Comparison of ENCODE assay signal across 18 cellular contexts in the genomic region with DNA sequence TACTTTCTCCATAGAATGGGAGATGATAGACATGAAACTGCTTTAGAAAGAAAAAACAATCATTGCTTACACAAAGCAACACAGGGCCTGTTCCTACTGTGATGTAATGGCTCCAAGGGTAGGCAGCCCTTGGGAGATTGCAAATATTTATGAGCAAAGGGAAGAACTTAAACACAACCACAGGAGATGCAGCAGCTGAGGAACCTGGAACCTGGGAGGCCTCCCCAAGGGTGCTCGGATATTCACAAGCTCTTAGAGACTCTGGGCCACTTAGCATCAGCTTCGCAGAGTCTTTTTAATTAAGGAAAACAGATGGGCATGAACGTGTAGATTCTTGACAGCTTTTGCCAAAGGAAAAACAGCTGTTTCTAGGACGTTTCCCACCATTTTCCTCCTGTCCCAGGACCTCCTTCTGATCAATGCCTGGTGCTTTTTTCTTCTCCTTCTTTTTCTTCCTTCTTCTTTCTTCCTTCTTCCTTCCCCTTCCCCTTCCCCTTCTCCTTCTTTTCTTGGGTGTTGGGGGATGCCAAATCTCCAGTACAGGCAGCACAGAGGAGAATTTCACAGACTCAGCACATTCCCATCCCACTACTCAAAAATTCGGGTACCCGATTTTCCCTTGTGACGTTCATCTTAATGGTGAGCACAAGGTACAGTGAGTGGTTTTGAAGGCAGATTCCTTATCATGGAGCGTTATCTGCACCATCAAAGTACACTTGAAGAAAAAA. TPM values are rescaled to one million over a fixed set of nuclear protein-coding genes. Genes with fewer than 3 reads are reported as not detected.
DNase-seq lines count a peak whose midpoint lies in the region; FAIRE-seq and TF ChIP-seq lines count a peak whose summit lies in the region.
"Had no signal": no experiment of that assay in that cellular context is flagged by ENCODE, and none has a peak within 500 bp of the region (broad histone marks: within the 10 kb centered on the region; RNA-seq: fewer than 3 reads in every experiment).

No MANE protein-coding gene starts in this region.

- no peak overlapping the region for H2BK5ac ChIP-seq in H1 (ENCODE audit: low read depth, low read length)

- H2BK15ac ChIP-seq in H1 (ENCODE audit: low read length), result no peak overlapping the region

- H3K14ac ChIP-seq in H1 (ENCODE audit: insufficient read length), result no peak overlapping the region

- H4K20me1 ChIP-seq in H1 (replicated peaks in 1 of 2; ENCODE audit: control insufficient read depth in 1 of 2, insufficient read depth in 2 of 2, low read length in 2 of 2), result no peaks in the 10 kb centered on the region

- peak overlapping the region; percentile 26 for H3K4me3 ChIP-seq in CD8-positive, alpha-beta memory T cell (ENCODE audit: low read length)
- H3K4me3 ChIP-seq in H1 (ENCODE audit: extremely low read depth in 1 of 4, insufficient read depth in 2 of 4, low read depth in 3 of 4, low read length in 4 of 4), result no peak overlapping the region
- H3K4me3 ChIP-seq: cardiac muscle cell, esophagus muscularis mucosa, tibial nerve had no signal

- POLR2A ChIA-PET in CD8-positive, alpha-beta memory T cell (lab: Charles Lee), result interaction anchor here (1.0 to 3.5 kb wide), 4 partner anchors 14 to 70 kb away, joined by 3 to 15 read pairs (median 4); no protein-coding TSS in a partner anchor
- POLR2A ChIA-PET in H1 (lab: Charles Lee; ENCODE audit: partially characterized antibody), result interaction anchor here (0.7 to 1.2 kb wide), 2 partner anchors 12 to 15 kb away, joined by 3 to 4 read pairs; no protein-coding TSS in a partner anchor

- peaks cover 88% of the 10 kb centered on the region for H3K4me1 ChIP-seq in CD8-positive, alpha-beta memory T cell (ENCODE audit: insufficient read depth, low read length)
- H3K4me1 ChIP-seq in H1 (replicated peaks in 1 of 4; ENCODE audit: control insufficient read depth in 3 of 4, insufficient read depth in 4 of 4, low read length in 3 of 4), result peaks cover 0 to 6% (median 1%) of the 10 kb centered on the region in 4 experiments; a peak in 4 of 7 replicates
- H3K4me1 ChIP-seq: esophagus muscularis mucosa had no signal

- H3K4me3 Mint-ChIP-seq in T-helper 2 cell treated with Interferon-gamma antibody and Interleukin-4, amounts not matched to agents 5 μg/mL and 100 μg/mL, for 36 hours, result peak overlapping the region; percentile 77
- H3K4me3 Mint-ChIP-seq in CD8-positive, alpha-beta memory T cell, result peak overlapping the region; percentile 11 to 65 (median 44)
- peak overlapping the region; percentile 30 for H3K4me3 Mint-ChIP-seq in activated T-cell treated with anti-CD3 and anti-CD28 coated beads, Interleukin-2, amount 50 U/mL, for 24 hours
- H3K4me3 Mint-ChIP-seq: stimulated activated memory B cell treated with anti-CD40 and anti-IgM and Interleukin-4, amounts not matched to agents 10 μg/mL and 1 μg/mL and 100 μg/mL, for 72 hours had no signal

- no peak for TF ChIP-seq EP300 in H1 (IDR thresholded peaks at IDR 0.05; ENCODE audit: borderline replicate concordance in 1 of 2, low read depth in 2 of 2, low read length in 2 of 2)

- TF ChIP-seq RAD21 in H1 (IDR thresholded peaks at IDR 0.05 in 1 of 2, conservative IDR thresholded peaks at IDR 0.05 in 1 of 2; ENCODE audit: low read depth in 2 of 2, low read length in 2 of 2), result no peak

- no peaks in the 10 kb centered on the region for H3K9me3 Mint-ChIP-seq in T-helper 2 cell treated with Interferon-gamma antibody and Interleukin-4, amounts not matched to agents 5 μg/mL and 100 μg/mL, for 36 hours
- H3K9me3 Mint-ChIP-seq in CD8-positive, alpha-beta memory T cell, result no peaks in the 10 kb centered on the region
- H3K9me3 Mint-ChIP-seq in activated T-cell treated with anti-CD3 and anti-CD28 coated beads, Interleukin-2, amount 50 U/mL, for 24 hours, result no peaks in the 10 kb centered on the region
- H3K9me3 Mint-ChIP-seq: stimulated activated memory B cell treated with anti-CD40 and anti-IgM and Interleukin-4, amounts not matched to agents 10 μg/mL and 1 μg/mL and 100 μg/mL, for 72 hours had no signal

- H3K4me1 Mint-ChIP-seq in T-helper 2 cell treated with Interferon-gamma antibody and Interleukin-4, amounts not matched to agents 5 μg/mL and 100 μg/mL, for 36 hours (ENCODE audit: low read depth), result peaks cover 38% of the 10 kb centered on the region
- peaks cover 66 to 85% (median 80%) of the 10 kb centered on the region in 3 donors for H3K4me1 Mint-ChIP-seq in CD8-positive, alpha-beta memory T cell
- peaks cover 88% of the 10 kb centered on the region for H3K4me1 Mint-ChIP-seq in activated T-cell treated with anti-CD3 and anti-CD28 coated beads, Interleukin-2, amount 50 U/mL, for 24 hours (ENCODE audit: low read depth)

- TF ChIP-seq CTCF in H1 (IDR thresholded peaks at IDR 0.05; ENCODE audit: control extremely low read depth in 1 of 3, insufficient read depth in 1 of 3, low read depth in 1 of 3, low read length in 3 of 3), result no peak

- peaks cover 52% of the 10 kb centered on the region for H3K27me3 Mint-ChIP-seq in T-helper 2 cell treated with Interferon-gamma antibody and Interleukin-4, amounts not matched to agents 5 μg/mL and 100 μg/mL, for 36 hours (ENCODE audit: low read depth)
- H3K27me3 Mint-ChIP-seq in CD8-positive, alpha-beta memory T cell, result peaks cover 0 to 3% of the 10 kb centered on the region in 2 donors
- no peaks in the 10 kb centered on the region for H3K27me3 Mint-ChIP-seq in activated T-cell treated with anti-CD3 and anti-CD28 coated beads, Interleukin-2, amount 50 U/mL, for 24 hours

- no peak overlapping the region for H4K91ac ChIP-seq in H1 (replicated peaks; ENCODE audit: insufficient read length, low read length)

- H3K23ac ChIP-seq in H1 (ENCODE audit: insufficient read length), result no peak overlapping the region

- 86% methylated on average over 8 of the region's 8 CpGs; no CpG with 5 or more reads in 1 of the 2 experiments for WGBS in H1 (ENCODE audit: extremely low coverage in 1 of 2, insufficient coverage in 1 of 2, insufficient read length in 1 of 2, insufficient replicate concordance in 2 of 2, low coverage in 1 of 2, low lambda C conversion rate in 2 of 2, missing lambda C conversion rate in 1 of 2), 2 experiments

- no peak overlapping the region for H2BK12ac ChIP-seq in H1 (ENCODE audit: low read depth, low read length)

- no peak for DNase-seq in T-helper 2 cell treated with Interferon-gamma antibody and Interleukin-4, amounts not matched to agents 5 μg/mL and 100 μg/mL, for 36 hours (ENCODE audit: low spot score)
- DNase-seq in T-helper 2 cell (no peak), H1 (ENCODE audit: low read depth in 1 of 2, low spot score in 2 of 2) (no peak), NCI-H510A (lab: John Stamatoyannopoulos, UW) (no peak), DMS153 treated with DMSO at 0.1 percent for 48 hours (lab: John Stamatoyannopoulos, UW; ENCODE audit: unreplicated experiment) (no peak), HTR-8/SVneo (ENCODE audit: insufficient read length, low spot score) (no peak)
- no peak for DNase-seq in CD8-positive, alpha-beta memory T cell
- DNase-seq in activated T-cell treated with anti-CD3 and anti-CD28 coated beads, Interleukin-2, amount 50 U/mL, for 24 hours, result peak; percentile 40
- DNase-seq: amniotic stem cell, NCI-H345, occipital lobe, right cardiac atrium, RPMI8226 had no signal

- H3K27ac Mint-ChIP-seq in T-helper 2 cell treated with Interferon-gamma antibody and Interleukin-4, amounts not matched to agents 5 μg/mL and 100 μg/mL, for 36 hours, result peak overlapping the region; percentile 56
- H3K27ac Mint-ChIP-seq in CD8-positive, alpha-beta memory T cell, result peak overlapping the region; percentile 77 to 96 (median 90)
- H3K27ac Mint-ChIP-seq in activated T-cell treated with anti-CD3 and anti-CD28 coated beads, Interleukin-2, amount 50 U/mL, for 24 hours, result peak overlapping the region; percentile 93
- H3K27ac Mint-ChIP-seq: stimulated activated memory B cell treated with anti-CD40 and anti-IgM and Interleukin-4, amounts not matched to agents 10 μg/mL and 1 μg/mL and 100 μg/mL, for 72 hours had no signal

- no peak for TF ChIP-seq POLR2A in H1 (IDR thresholded peaks at IDR 0.05; ENCODE audit: control extremely low read depth in 1 of 2, low read depth in 2 of 2, low read length in 2 of 2)

- H4K8ac ChIP-seq in H1 (ENCODE audit: extremely low read depth, insufficient read depth, low read length), result no peak overlapping the region

- H3K9ac ChIP-seq in H1 (replicated peaks in 1 of 4; ENCODE audit: extremely low read depth in 1 of 4, low read depth in 3 of 4, low read length in 3 of 4), result no peak overlapping the region

- no peaks in the 10 kb centered on the region for H3K27me3 ChIP-seq in CD8-positive, alpha-beta memory T cell (ENCODE audit: insufficient read depth, low read length, poor library complexity, severe bottlenecking)
- peaks cover 0 to 2% (median 0%) of the 10 kb centered on the region in 4 experiments; a peak in 1 of 7 replicates for H3K27me3 ChIP-seq in H1 (replicated peaks in 1 of 4; ENCODE audit: control insufficient read depth in 3 of 4, extremely low read depth in 1 of 4, insufficient read depth in 3 of 4, low read length in 3 of 4)
- H3K27me3 ChIP-seq: cardiac muscle cell, esophagus muscularis mucosa, tibial nerve had no signal

- H2BK20ac ChIP-seq in H1 (ENCODE audit: low read length), result no peak overlapping the region

- H3K79me2 ChIP-seq in H1 (ENCODE audit: control insufficient read depth in 1 of 2, insufficient read depth in 2 of 2, low read length in 2 of 2), result no peaks in the 10 kb centered on the region

- H3K36me3 ChIP-seq in CD8-positive, alpha-beta memory T cell (ENCODE audit: insufficient read depth, low read length), result no peaks in the 10 kb centered on the region
- H3K36me3 ChIP-seq in H1 (ENCODE audit: control insufficient read depth in 2 of 4, insufficient read depth in 4 of 4, low read length in 3 of 4), result no peaks in the 10 kb centered on the region
- H3K36me3 ChIP-seq: cardiac muscle cell, esophagus muscularis mucosa, tibial nerve had no signal

- H3K56ac ChIP-seq in H1 (replicated peaks; ENCODE audit: insufficient read length, low read depth, low read length), result no peak overlapping the region

- H3K18ac ChIP-seq in H1 (ENCODE audit: extremely low read depth, low read length), result no peak overlapping the region

- H3K9me3 ChIP-seq in CD8-positive, alpha-beta memory T cell (ENCODE audit: low read length), result no peaks in the 10 kb centered on the region
- no peaks in the 10 kb centered on the region for H3K9me3 ChIP-seq in H1 (ENCODE audit: insufficient read depth in 2 of 2, low read depth in 1 of 2, low read length in 1 of 2)
- H3K9me3 ChIP-seq: esophagus muscularis mucosa, tibial nerve had no signal

- 0 out of 2 replicates have a peak overlapping the region, but pooled peaks have one; percentile 0 for H2AFZ ChIP-seq in H1 (ENCODE audit: low read length)

- H2AK5ac ChIP-seq in H1 (ENCODE audit: low read depth, low read length), result no peak overlapping the region

- no peak overlapping the region for H3K27ac ChIP-seq in CD8-positive, alpha-beta memory T cell (ENCODE audit: low read depth, low read length)
- no peak overlapping the region for H3K27ac ChIP-seq in H1 (ENCODE audit: low read depth, low read length)
- H3K27ac ChIP-seq: cardiac muscle cell, esophagus muscularis mucosa, tibial nerve, VCaP had no signal

- no peaks in the 10 kb centered on the region for H3K23me2 ChIP-seq in H1 (ENCODE audit: low read depth, low read length)

- H4K5ac ChIP-seq in H1 (ENCODE audit: insufficient read length, low read depth, low read length), result no peak overlapping the region

- no peak overlapping the region for H3K4ac ChIP-seq in H1 (replicated peaks; ENCODE audit: insufficient read length, low read depth, low read length)

- H2BK120ac ChIP-seq in H1 (replicated peaks; ENCODE audit: low read depth, low read length), result no peak overlapping the region

- CTCF ChIA-PET in CD8-positive, alpha-beta memory T cell (lab: Charles Lee), result interaction anchor here (1.7 to 5.3 kb wide), 2 partner anchors 15 to 46 kb away, joined by 15 to 36 read pairs; no protein-coding TSS in a partner anchor
- CTCF ChIA-PET in H1 (lab: Charles Lee; ENCODE audit: partially characterized antibody), result interaction anchor here (0.9 to 4.9 kb wide), 5 partner anchors 14 to 57 kb away, joined by 3 to 30 read pairs (median 4); no protein-coding TSS in a partner anchor

- no peaks in the 10 kb centered on the region for H3K79me1 ChIP-seq in H1 (ENCODE audit: low read depth, low read length)

- no peak for FAIRE-seq in H1 (lab: Jason Lieb, UNC)
- no peak for FAIRE-seq in HTR-8/SVneo (lab: Jason Lieb, UNC)

- H3K4me2 ChIP-seq in H1 (ENCODE audit: insufficient read depth in 1 of 2, low read depth in 2 of 2, low read length in 2 of 2), result no peak overlapping the region

- H3K36me3 Mint-ChIP-seq in T-helper 2 cell treated with Interferon-gamma antibody and Interleukin-4, amounts not matched to agents 5 μg/mL and 100 μg/mL, for 36 hours (ENCODE audit: low read depth), result no peaks in the 10 kb centered on the region
- no peaks in the 10 kb centered on the region for H3K36me3 Mint-ChIP-seq in CD8-positive, alpha-beta memory T cell
- no peaks in the 10 kb centered on the region for H3K36me3 Mint-ChIP-seq in activated T-cell treated with anti-CD3 and anti-CD28 coated beads, Interleukin-2, amount 50 U/mL, for 24 hours (ENCODE audit: low read depth)
- H3K36me3 Mint-ChIP-seq: stimulated activated memory B cell treated with anti-CD40 and anti-IgM and Interleukin-4, amounts not matched to agents 10 μg/mL and 1 μg/mL and 100 μg/mL, for 72 hours had no signal

RNA-seq across cellular contexts. Expression of a gene that starts 28.1 kb away (rescaled TPM):
- total RNA-seq in CD8-positive, alpha-beta memory T cell, result 10 to 100 TPM; 85.2 to 89.7 TPM
- polyA plus RNA-seq in CD8-positive, alpha-beta memory T cell, result 344 TPM
- total RNA-seq in H1 (2021; fragmentation: NEBNext Ultra II Directional; extraction: Animal tissue kit (Norgen Biotek cat#: 25700)), result 6.8 and 8.5 TPM in 2 replicates
- polyA plus RNA-seq in H1 (2011; rRNA removed), result 4.7 and 5.7 TPM in 2 replicates
- 4.2 TPM for polyA plus RNA-seq in H1 (2011; cell fraction: cytosol; rRNA removed)
- polyA plus RNA-seq in H1 (2011; cell fraction: nucleus; rRNA removed), result 10.6 TPM
- 6.8 to 10.4 TPM (median 8.2 TPM) in 4 replicates for polyA plus RNA-seq in H1 (2012, experiment 1 of 2)
- 4.8 TPM for polyA plus RNA-seq in H1 (2012, experiment 2 of 2)
- polyA plus RNA-seq in H1 (2013, experiment 1 of 2), result 6.7 TPM
- 7.1 TPM for polyA plus RNA-seq in H1 (2013, experiment 2 of 2)
- polyA minus RNA-seq in H1 (2011; rRNA and poly(A)+ RNA removed), result 8.4 and 9.1 TPM in 2 replicates
- 8.4 TPM for polyA minus RNA-seq in H1 (2011; cell fraction: cytosol; rRNA and poly(A)+ RNA removed)
- 21.1 TPM for polyA minus RNA-seq in H1 (2011; cell fraction: nucleus; rRNA and poly(A)+ RNA removed)
- total RNA-seq: occipital lobe had no signal
